Comparison of ENCODE assay signal across 24 cellular contexts in genomic region chr15:63022663-63023062, GRCh38.
"Had no signal": no experiment of that assay in that cellular context is flagged by ENCODE, and none has a peak within 500 bp of the region (broad histone marks: within the 10 kb centered on the region; RNA-seq: fewer than 3 reads in every experiment).

No MANE protein-coding gene starts in this region.

- H3K4me3 ChIP-seq: hepatocyte, lower lobe of right lung, transverse colon had no signal

- ATAC-seq: activated CD8-positive, alpha-beta T cell treated with anti-CD3 and anti-CD28 coated beads for 36 hours; activated T-helper 17 cell treated with anti-CD3 and anti-CD28 coated beads, Interleukin-2, amount 50 U/mL, for 72 hours; effector memory CD8-positive, alpha-beta T cell; lower lobe of right lung; stimulated activated naive CD8-positive, alpha-beta T cell treated with anti-CD3 and anti-CD28 coated beads, Interleukin-15, Interleukin-2, amounts not matched to agents 100 U/mL and 50 U/mL, for 24 hours; T-cell had no signal

- H3K9me3 ChIP-seq: lower lobe of right lung, transverse colon had no signal

- H3K36me3 ChIP-seq: lower lobe of right lung, transverse colon had no signal

- H3K9me3 Mint-ChIP-seq: activated CD4-positive, alpha-beta T cell treated with anti-CD3 and anti-CD28 coated beads, Interleukin-2, amount 10 ng/mL, durations not matched to agents 24 days and 14 days; activated CD8-positive, alpha-beta T cell treated with anti-CD3 and anti-CD28 coated beads for 36 hours; activated naive CD8-positive, alpha-beta T cell treated with anti-CD3 and anti-CD28 coated beads for 36 hours; activated T-helper 17 cell treated with anti-CD3 and anti-CD28 coated beads, Interleukin-2, amount 50 U/mL, for 72 hours; effector memory CD8-positive, alpha-beta T cell; T-cell had no signal

- H3K79me2 ChIP-seq: hepatocyte had no signal

- DNase-seq: activated CD4-positive, alpha-beta T cell treated with anti-CD3 and anti-CD28 coated beads, Interleukin-2, amount 10 ng/mL, durations not matched to agents 24 days and 14 days; activated CD8-positive, alpha-beta T cell treated with anti-CD3 and anti-CD28 coated beads for 36 hours; activated naive CD4-positive, alpha-beta T cell; activated naive CD8-positive, alpha-beta T cell treated with anti-CD3 and anti-CD28 coated beads for 36 hours; activated T-cell treated with anti-CD3 and anti-CD28 coated beads, Interleukin-2, amount 50 U/mL, for 1 hour; amygdala; cerebellar nuclear complex; effector memory CD8-positive, alpha-beta T cell; left cardiac atrium; lower lobe of right lung; nephron progenitor cell; nucleus accumbens; retina; stimulated activated CD4-positive, alpha-beta T cell treated with anti-CD3 and anti-CD28 coated beads, Interleukin-2, amount 100 ng/mL, for 24 hours; stimulated activated naive CD8-positive, alpha-beta T cell treated with anti-CD3 and anti-CD28 coated beads, Interleukin-15, Interleukin-2, amounts not matched to agents 100 U/mL and 50 U/mL, for 24 hours; substantia nigra; T-cell; T-helper 9 cell; transverse colon had no signal

- H3K4me1 ChIP-seq: lower lobe of right lung, transverse colon had no signal

- H3K27me3 ChIP-seq: foreskin keratinocyte, hepatocyte, transverse colon had no signal

- H3K27ac Mint-ChIP-seq: activated CD4-positive, alpha-beta T cell treated with anti-CD3 and anti-CD28 coated beads, Interleukin-2, amount 10 ng/mL, durations not matched to agents 24 days and 14 days; activated CD8-positive, alpha-beta T cell treated with anti-CD3 and anti-CD28 coated beads for 36 hours; activated naive CD8-positive, alpha-beta T cell treated with anti-CD3 and anti-CD28 coated beads for 36 hours; activated T-helper 17 cell treated with anti-CD3 and anti-CD28 coated beads, Interleukin-2, amount 50 U/mL, for 72 hours; effector memory CD8-positive, alpha-beta T cell; nephron progenitor cell; T-cell had no signal

- H3K36me3 Mint-ChIP-seq: activated naive CD8-positive, alpha-beta T cell treated with anti-CD3 and anti-CD28 coated beads for 36 hours; brain; mesothelial cell of epicardium; T-cell had no signal

- H3K4me3 Mint-ChIP-seq: activated CD4-positive, alpha-beta T cell treated with anti-CD3 and anti-CD28 coated beads, Interleukin-2, amount 10 ng/mL, durations not matched to agents 24 days and 14 days; activated CD8-positive, alpha-beta T cell treated with anti-CD3 and anti-CD28 coated beads for 36 hours; activated naive CD8-positive, alpha-beta T cell treated with anti-CD3 and anti-CD28 coated beads for 36 hours; activated T-helper 17 cell treated with anti-CD3 and anti-CD28 coated beads, Interleukin-2, amount 50 U/mL, for 72 hours; brain; effector memory CD8-positive, alpha-beta T cell; mesothelial cell of epicardium; nephron progenitor cell; T-cell had no signal

- H3K27ac ChIP-seq: foreskin keratinocyte, hepatocyte, lower lobe of right lung, transverse colon had no signal

- H2AFZ ChIP-seq: hepatocyte had no signal

- H3K4me1 Mint-ChIP-seq: activated CD4-positive, alpha-beta T cell treated with anti-CD3 and anti-CD28 coated beads, Interleukin-2, amount 10 ng/mL, durations not matched to agents 24 days and 14 days; activated T-helper 17 cell treated with anti-CD3 and anti-CD28 coated beads, Interleukin-2, amount 50 U/mL, for 72 hours; T-cell had no signal

- H3K4me2 ChIP-seq: hepatocyte had no signal

- H3K27me3 Mint-ChIP-seq: activated naive CD8-positive, alpha-beta T cell treated with anti-CD3 and anti-CD28 coated beads for 36 hours had no signal
